13 cellular contexts compared by ENCODE assay signal in genomic region chr17:28940675-28941074, GRCh38. TPM values are rescaled to one million over a fixed set of nuclear protein-coding genes. Genes with fewer than 3 reads are reported as not detected.
DNase-seq lines count a peak whose midpoint lies in the region; ATAC-seq and TF ChIP-seq lines count a peak whose summit lies in the region.
"Had no signal": no experiment of that assay in that cellular context is flagged by ENCODE, and none has a peak within 500 bp of the region (broad histone marks: within the 10 kb centered on the region; RNA-seq: fewer than 3 reads in every experiment).

No MANE protein-coding gene starts in this region.

- no peak overlapping the region for H2AFZ ChIP-seq in trophoblast cell (ENCODE audit: insufficient read depth, low read length, poor library complexity)

- peak overlapping the region; percentile 64 for H3K27ac Mint-ChIP-seq in activated CD4-positive, alpha-beta memory T cell treated with anti-CD3 and anti-CD28 coated beads for 36 hours
- no peak overlapping the region for H3K27ac Mint-ChIP-seq in activated CD4-positive, alpha-beta memory T cell treated with anti-CD3 and anti-CD28 coated beads, Interleukin-2, amount 10 ng/mL, durations not matched to agents 7 days and 5 days

- no peak overlapping the region for H3K18ac ChIP-seq in trophoblast cell (ENCODE audit: low read length)

- no peak overlapping the region for H4K8ac ChIP-seq in trophoblast cell (ENCODE audit: low read depth, low read length)

- H3K9me3 ChIP-seq in HEK293 (ENCODE audit: control insufficient read depth, insufficient read depth, low read depth, low read length) (no peaks in the 10 kb centered on the region), trophoblast cell (ENCODE audit: insufficient read depth, low read depth, low read length) (no peaks in the 10 kb centered on the region)
- H3K9me3 ChIP-seq: SJSA1 had no signal

- no peak overlapping the region for H2BK5ac ChIP-seq in trophoblast cell (ENCODE audit: low read depth, low read length, poor library complexity)

- H3K36me3 ChIP-seq in HEK293 (ENCODE audit: control insufficient read depth in 2 of 2, insufficient read depth in 1 of 2, low read length in 2 of 2) (peaks cover 28 to 52% of the 10 kb centered on the region in 2 experiments), trophoblast cell (ENCODE audit: control insufficient read depth in 1 of 2, insufficient read depth in 2 of 2, low read length in 2 of 2) (peaks cover 6 to 14% of the 10 kb centered on the region in 2 experiments)

- no peak overlapping the region for H3K9ac ChIP-seq in trophoblast cell (ENCODE audit: low read length)

- H3K4me1 ChIP-seq in HEK293 (ENCODE audit: control insufficient read depth, insufficient read depth, low read length) = peaks cover 46% of the 10 kb centered on the region
- no peaks in the 10 kb centered on the region for H3K4me1 ChIP-seq in trophoblast cell (ENCODE audit: control insufficient read depth in 1 of 2, insufficient read depth in 2 of 2, low read length in 2 of 2)

- WGBS in trophoblast cell (ENCODE audit: extremely low coverage, insufficient coverage, insufficient read length) = no CpG with 5 or more reads among the region's 3 CpGs

- POLR2A ChIA-PET in activated CD4-positive, alpha-beta memory T cell treated with anti-CD3 and anti-CD28 coated beads for 36 hours (lab: Charles Lee) = interaction anchor here (0.6 kb wide), 1 partner anchor 11 kb away, joined by 5 read pairs; the partner anchor contains the start of gene PHF12
- POLR2A ChIA-PET in activated CD4-positive, alpha-beta memory T cell treated with anti-CD3 and anti-CD28 coated beads, Interleukin-2, amount 10 ng/mL, durations not matched to agents 7 days and 5 days (lab: Charles Lee) = interaction anchor here (0.9 to 1.5 kb wide), 3 partner anchors 9 to 100 kb away, joined by 3 to 6 read pairs (median 3); no protein-coding TSS in a partner anchor
- POLR2A ChIA-PET in HEK293 (lab: Yijun Ruan, JAX) = interaction anchor here (0.6 to 2.4 kb wide), 3 partner anchors 9 to 840 kb away, joined by 3 to 10 read pairs (median 10); no protein-coding TSS in a partner anchor

- H3K9me3 Mint-ChIP-seq in activated CD4-positive, alpha-beta memory T cell treated with anti-CD3 and anti-CD28 coated beads for 36 hours = no peaks in the 10 kb centered on the region
- no peaks in the 10 kb centered on the region for H3K9me3 Mint-ChIP-seq in activated CD4-positive, alpha-beta memory T cell treated with anti-CD3 and anti-CD28 coated beads, Interleukin-2, amount 10 ng/mL, durations not matched to agents 7 days and 5 days

- no peak overlapping the region for H2AK5ac ChIP-seq in trophoblast cell (ENCODE audit: low read length)

- H3K27me3 ChIP-seq in trophoblast cell (ENCODE audit: insufficient read depth, low read length) = no peaks in the 10 kb centered on the region
- H3K27me3 ChIP-seq: SJSA1 had no signal

- H2BK12ac ChIP-seq in trophoblast cell (ENCODE audit: low read length) = no peak overlapping the region

- ATAC-seq in GM21528 (IDR thresholded peaks at IDR 0.05; ENCODE audit: low FRiP score, unreplicated experiment) = no peak

- CTCF ChIA-PET in activated CD4-positive, alpha-beta memory T cell treated with anti-CD3 and anti-CD28 coated beads for 36 hours (lab: Charles Lee) = interaction anchor here (0.5 to 2.3 kb wide), 6 partner anchors 9 to 209 kb away, joined by 3 to 8 read pairs (median 6); no protein-coding TSS in a partner anchor
- CTCF ChIA-PET in activated CD4-positive, alpha-beta memory T cell treated with anti-CD3 and anti-CD28 coated beads, Interleukin-2, amount 10 ng/mL, durations not matched to agents 7 days and 5 days (lab: Charles Lee) = interaction anchor here (0.8 to 1.6 kb wide), 2 partner anchors 11 to 13 kb away, joined by 3 to 6 read pairs; no protein-coding TSS in a partner anchor
- CTCF ChIA-PET in HEK293 (lab: Yijun Ruan, JAX) = interaction anchor here (0.6 to 1.4 kb wide), 5 partner anchors 10 to 178 kb away, joined by 3 to 4 read pairs (median 3); no protein-coding TSS in a partner anchor

- H3K27ac ChIP-seq in HEK293 (ENCODE audit: extremely low read depth, low read depth, low read length) (peak overlapping the region; percentile 24; the same call in 1 of the 2 replicates), trophoblast cell (ENCODE audit: low read depth, low read length) (no peak overlapping the region)
- H3K27ac ChIP-seq: SJSA1 had no signal

- no peak overlapping the region for H4K91ac ChIP-seq in trophoblast cell (ENCODE audit: low read depth, low read length)

- H3K4me3 ChIP-seq in HEK293 (ENCODE audit: low read depth, low read length) (no peak overlapping the region), trophoblast cell (ENCODE audit: low read depth, low read length) (no peak overlapping the region)
- H3K4me3 ChIP-seq: SJSA1 had no signal

- H3K79me1 ChIP-seq in trophoblast cell (ENCODE audit: low read length) = no peaks in the 10 kb centered on the region

- TF ChIP-seq CTCF in HEK293 (tag by site-specific recombination; IDR thresholded peaks at IDR 0.05) = no peak

- H3K4me3 Mint-ChIP-seq in activated CD4-positive, alpha-beta memory T cell treated with anti-CD3 and anti-CD28 coated beads for 36 hours = no peak overlapping the region
- H3K4me3 Mint-ChIP-seq in activated CD4-positive, alpha-beta memory T cell treated with anti-CD3 and anti-CD28 coated beads, Interleukin-2, amount 10 ng/mL, durations not matched to agents 7 days and 5 days = no peak overlapping the region

- peaks cover 86% of the 10 kb centered on the region for H3K4me1 Mint-ChIP-seq in activated CD4-positive, alpha-beta memory T cell treated with anti-CD3 and anti-CD28 coated beads for 36 hours (ENCODE audit: low read depth)
- H3K4me1 Mint-ChIP-seq in activated CD4-positive, alpha-beta memory T cell treated with anti-CD3 and anti-CD28 coated beads, Interleukin-2, amount 10 ng/mL, durations not matched to agents 7 days and 5 days = peaks cover 69% of the 10 kb centered on the region

- peak overlapping the region; percentile 67 for H3K4ac ChIP-seq in trophoblast cell (ENCODE audit: low read depth, low read length)

- no peak overlapping the region for H2BK120ac ChIP-seq in trophoblast cell (ENCODE audit: insufficient read depth, low read length, poor library complexity)

- no peak overlapping the region for H3K14ac ChIP-seq in trophoblast cell (ENCODE audit: low read length)

- intact Hi-C loops in activated CD4-positive, alpha-beta memory T cell treated with anti-CD3 and anti-CD28 coated beads for 36 hours (cut with micrococcal nuclease) = no loop called here

- no peak overlapping the region for H3K23ac ChIP-seq in trophoblast cell (ENCODE audit: low read length)

- no peaks in the 10 kb centered on the region for H3K27me3 Mint-ChIP-seq in activated CD4-positive, alpha-beta memory T cell treated with anti-CD3 and anti-CD28 coated beads for 36 hours
- no peaks in the 10 kb centered on the region for H3K27me3 Mint-ChIP-seq in activated CD4-positive, alpha-beta memory T cell treated with anti-CD3 and anti-CD28 coated beads, Interleukin-2, amount 10 ng/mL, durations not matched to agents 7 days and 5 days

- H4K12ac ChIP-seq in trophoblast cell (ENCODE audit: low read depth, low read length) = no peak overlapping the region

- H3K79me2 ChIP-seq in trophoblast cell (ENCODE audit: control insufficient read depth, insufficient read depth, low read length, poor library complexity) = peaks cover 10% of the 10 kb centered on the region

- no peak overlapping the region for H3K4me2 ChIP-seq in trophoblast cell (ENCODE audit: low read length)

- H3K36me3 Mint-ChIP-seq in activated CD4-positive, alpha-beta memory T cell treated with anti-CD3 and anti-CD28 coated beads for 36 hours = peaks cover 25% of the 10 kb centered on the region
- peaks cover 64% of the 10 kb centered on the region for H3K36me3 Mint-ChIP-seq in activated CD4-positive, alpha-beta memory T cell treated with anti-CD3 and anti-CD28 coated beads, Interleukin-2, amount 10 ng/mL, durations not matched to agents 7 days and 5 days (ENCODE audit: low read depth)

- DNase-seq in activated CD4-positive, alpha-beta memory T cell treated with anti-CD3 and anti-CD28 coated beads for 36 hours = no peak
- no peak for DNase-seq in activated CD4-positive, alpha-beta memory T cell treated with anti-CD3 and anti-CD28 coated beads, Interleukin-2, amount 10 ng/mL, durations not matched to agents 7 days and 5 days
- DNase-seq in globus pallidus (ENCODE audit: low spot score) (peak; percentile 54), trophoblast cell (no peak), RPMI8226 (no peak), NCI-H1694 treated with DMSO at 0.1 percent for 48 hours (lab: John Stamatoyannopoulos, UW) (no peak)
- DNase-seq: activated CD8-positive, alpha-beta memory T cell treated with anti-CD3 and anti-CD28 coated beads, Interleukin-2, amount 50 U/mL, for 4 hours; hippocampal formation; occipital lobe; stimulated activated CD4-positive, alpha-beta T cell treated with anti-CD3 and anti-CD28 coated beads, Interleukin-12 subunit alpha, Interleukin-12 subunit beta, amount 100 ng/mL, for 4 hours had no signal

TF ChIP-seq in HEK293, 187 proteins besides CTCF, POLR2A, EP300 and RAD21 (continues in another document):
- no peak for TF ChIP-seq ZNF707 (tag by site-specific recombination; IDR thresholded peaks at IDR 0.05)

RNA-seq across cellular contexts. Expression of gene PHF12, which starts 10.6 kb away (rescaled TPM):
- 10 to 100 TPM; 44.0 to 44.8 TPM for total RNA-seq in activated CD4-positive, alpha-beta memory T cell treated with anti-CD3 and anti-CD28 coated beads for 36 hours
- total RNA-seq in activated CD4-positive, alpha-beta memory T cell treated with anti-CD3 and anti-CD28 coated beads, Interleukin-2, amount 10 ng/mL, durations not matched to agents 7 days and 5 days = 10 to 100 TPM; 75.6 to 78.8 TPM
- polyA plus RNA-seq in trophoblast cell (2013) = 18.5 and 19.8 TPM in 2 replicates

RNA-seq across cellular contexts. Expression of gene DHRS13, which starts 37.8 kb away (rescaled TPM):
- 10 to 100 TPM; 18.0 to 20.6 TPM for total RNA-seq in activated CD4-positive, alpha-beta memory T cell treated with anti-CD3 and anti-CD28 coated beads for 36 hours
- 10 to 100 TPM; 25.2 to 25.7 TPM for total RNA-seq in activated CD4-positive, alpha-beta memory T cell treated with anti-CD3 and anti-CD28 coated beads, Interleukin-2, amount 10 ng/mL, durations not matched to agents 7 days and 5 days
- 11.2 and 11.4 TPM in 2 replicates for polyA plus RNA-seq in trophoblast cell (2013)

RNA-seq across cellular contexts. Expression of gene FLOT2, which starts 43.1 kb away (rescaled TPM):
- 100 to 1,000 TPM; 110 to 118 TPM for total RNA-seq in activated CD4-positive, alpha-beta memory T cell treated with anti-CD3 and anti-CD28 coated beads for 36 hours
- total RNA-seq in activated CD4-positive, alpha-beta memory T cell treated with anti-CD3 and anti-CD28 coated beads, Interleukin-2, amount 10 ng/mL, durations not matched to agents 7 days and 5 days = 100 to 1,000 TPM; 193 to 200 TPM
- 54.6 and 58.2 TPM in 2 replicates for polyA plus RNA-seq in trophoblast cell (2013)
